In genomic region chr10:110020265-110020664, GRCh38 we compare ENCODE assay signal across 1 cellular context.
TF ChIP-seq lines count a peak whose summit lies in the region.

No MANE protein-coding gene starts in this region.

TF ChIP-seq in WTC11, 78 proteins besides CTCF, POLR2A, EP300 and RAD21 (continued from another document):
- TF ChIP-seq, protein P1, sequence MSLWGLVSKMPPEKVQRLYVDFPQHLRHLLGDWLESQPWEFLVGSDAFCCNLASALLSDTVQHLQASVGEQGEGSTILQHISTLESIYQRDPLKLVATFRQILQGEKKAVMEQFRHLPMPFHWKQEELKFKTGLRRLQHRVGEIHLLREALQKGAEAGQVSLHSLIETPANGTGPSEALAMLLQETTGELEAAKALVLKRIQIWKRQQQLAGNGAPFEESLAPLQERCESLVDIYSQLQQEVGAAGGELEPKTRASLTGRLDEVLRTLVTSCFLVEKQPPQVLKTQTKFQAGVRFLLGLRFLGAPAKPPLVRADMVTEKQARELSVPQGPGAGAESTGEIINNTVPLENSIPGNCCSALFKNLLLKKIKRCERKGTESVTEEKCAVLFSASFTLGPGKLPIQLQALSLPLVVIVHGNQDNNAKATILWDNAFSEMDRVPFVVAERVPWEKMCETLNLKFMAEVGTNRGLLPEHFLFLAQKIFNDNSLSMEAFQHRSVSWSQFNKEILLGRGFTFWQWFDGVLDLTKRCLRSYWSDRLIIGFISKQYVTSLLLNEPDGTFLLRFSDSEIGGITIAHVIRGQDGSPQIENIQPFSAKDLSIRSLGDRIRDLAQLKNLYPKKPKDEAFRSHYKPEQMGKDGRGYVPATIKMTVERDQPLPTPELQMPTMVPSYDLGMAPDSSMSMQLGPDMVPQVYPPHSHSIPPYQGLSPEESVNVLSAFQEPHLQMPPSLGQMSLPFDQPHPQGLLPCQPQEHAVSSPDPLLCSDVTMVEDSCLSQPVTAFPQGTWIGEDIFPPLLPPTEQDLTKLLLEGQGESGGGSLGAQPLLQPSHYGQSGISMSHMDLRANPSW (CRISPR knock-in tag; conservative IDR thresholded peaks at IDR 0.05; ENCODE audit: low read depth), result no peak
- TF ChIP-seq TEAD1 (CRISPR knock-in tag; IDR thresholded peaks at IDR 0.05) (no peak), HMGA2 (CRISPR knock-in tag; IDR thresholded peaks at IDR 0.05) (no peak), ATF1 (CRISPR knock-in tag; IDR thresholded peaks at IDR 0.05) (no peak), OVOL2 (CRISPR knock-in tag; IDR thresholded peaks at IDR 0.05; ENCODE audit: borderline replicate concordance) (no peak), ZNF281 (CRISPR knock-in tag; IDR thresholded peaks at IDR 0.05) (no peak), AFF4 (CRISPR knock-in tag; IDR thresholded peaks at IDR 0.05; ENCODE audit: borderline replicate concordance) (no peak)
- TF ChIP-seq, protein P2, sequence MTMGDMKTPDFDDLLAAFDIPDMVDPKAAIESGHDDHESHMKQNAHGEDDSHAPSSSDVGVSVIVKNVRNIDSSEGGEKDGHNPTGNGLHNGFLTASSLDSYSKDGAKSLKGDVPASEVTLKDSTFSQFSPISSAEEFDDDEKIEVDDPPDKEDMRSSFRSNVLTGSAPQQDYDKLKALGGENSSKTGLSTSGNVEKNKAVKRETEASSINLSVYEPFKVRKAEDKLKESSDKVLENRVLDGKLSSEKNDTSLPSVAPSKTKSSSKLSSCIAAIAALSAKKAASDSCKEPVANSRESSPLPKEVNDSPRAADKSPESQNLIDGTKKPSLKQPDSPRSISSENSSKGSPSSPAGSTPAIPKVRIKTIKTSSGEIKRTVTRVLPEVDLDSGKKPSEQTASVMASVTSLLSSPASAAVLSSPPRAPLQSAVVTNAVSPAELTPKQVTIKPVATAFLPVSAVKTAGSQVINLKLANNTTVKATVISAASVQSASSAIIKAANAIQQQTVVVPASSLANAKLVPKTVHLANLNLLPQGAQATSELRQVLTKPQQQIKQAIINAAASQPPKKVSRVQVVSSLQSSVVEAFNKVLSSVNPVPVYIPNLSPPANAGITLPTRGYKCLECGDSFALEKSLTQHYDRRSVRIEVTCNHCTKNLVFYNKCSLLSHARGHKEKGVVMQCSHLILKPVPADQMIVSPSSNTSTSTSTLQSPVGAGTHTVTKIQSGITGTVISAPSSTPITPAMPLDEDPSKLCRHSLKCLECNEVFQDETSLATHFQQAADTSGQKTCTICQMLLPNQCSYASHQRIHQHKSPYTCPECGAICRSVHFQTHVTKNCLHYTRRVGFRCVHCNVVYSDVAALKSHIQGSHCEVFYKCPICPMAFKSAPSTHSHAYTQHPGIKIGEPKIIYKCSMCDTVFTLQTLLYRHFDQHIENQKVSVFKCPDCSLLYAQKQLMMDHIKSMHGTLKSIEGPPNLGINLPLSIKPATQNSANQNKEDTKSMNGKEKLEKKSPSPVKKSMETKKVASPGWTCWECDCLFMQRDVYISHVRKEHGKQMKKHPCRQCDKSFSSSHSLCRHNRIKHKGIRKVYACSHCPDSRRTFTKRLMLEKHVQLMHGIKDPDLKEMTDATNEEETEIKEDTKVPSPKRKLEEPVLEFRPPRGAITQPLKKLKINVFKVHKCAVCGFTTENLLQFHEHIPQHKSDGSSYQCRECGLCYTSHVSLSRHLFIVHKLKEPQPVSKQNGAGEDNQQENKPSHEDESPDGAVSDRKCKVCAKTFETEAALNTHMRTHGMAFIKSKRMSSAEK (CRISPR knock-in tag; IDR thresholded peaks at IDR 0.05; ENCODE audit: borderline replicate concordance), result no peak
